In the genomic region with DNA sequence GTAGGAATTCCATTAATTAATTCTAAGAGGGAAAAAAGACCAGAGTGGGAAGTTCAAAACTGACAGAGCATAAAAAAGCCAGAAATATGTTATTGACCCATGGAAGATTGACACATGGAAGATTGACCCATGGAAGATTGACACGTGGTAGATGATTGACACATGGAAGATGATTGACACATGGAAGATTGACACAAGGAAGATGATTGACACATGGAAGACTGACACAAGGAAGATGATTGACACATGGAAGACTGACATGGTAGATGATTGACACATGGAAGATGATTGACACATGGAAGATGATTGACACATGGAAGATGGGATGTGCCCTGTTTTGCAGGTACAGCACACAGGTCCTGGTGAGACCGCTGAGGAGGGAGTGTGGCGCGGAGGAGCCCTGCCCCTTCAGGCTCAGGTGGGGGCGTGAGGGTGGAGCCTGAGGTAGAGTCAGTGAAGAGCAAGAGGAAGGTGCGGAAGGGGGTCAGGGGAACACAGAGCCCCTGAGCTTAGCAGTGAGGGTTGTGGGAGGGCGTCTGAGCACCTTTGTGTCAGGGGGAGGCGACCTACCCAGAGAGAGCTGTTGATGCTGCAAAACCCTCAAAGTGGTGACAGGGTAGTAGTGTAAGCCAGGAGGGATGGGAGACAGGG, we compare ENCODE assay signal across 17 cellular contexts. TPM values are rescaled to one million over a fixed set of nuclear protein-coding genes. Genes with fewer than 3 reads are reported as not detected.
"Had no signal": no experiment of that assay in that cellular context is flagged by ENCODE, and none has a peak within 500 bp of the region (broad histone marks: within the 10 kb centered on the region; RNA-seq: fewer than 3 reads in every experiment).

No MANE protein-coding gene starts in this region.

- H3K36me3 Mint-ChIP-seq: stimulated activated effector memory CD8-positive, alpha-beta T cell treated with anti-CD3 and anti-CD28 coated beads, Interleukin-12 subunit alpha, Interleukin-12 subunit beta, amount 100 ng/mL, for 72 hours had no signal

- H3K27ac ChIP-seq: epithelial cell of prostate, gastroesophageal sphincter, lower lobe of right lung, neutrophil, right atrium auricular region, tibial artery had no signal

- H3K4me1 ChIP-seq: gastroesophageal sphincter, lower lobe of right lung, right atrium auricular region, tibial artery had no signal

- H3K9me3 ChIP-seq: breast epithelium, gastroesophageal sphincter, lower lobe of right lung, neutrophil, tibial artery had no signal

- H3K9me3 Mint-ChIP-seq: activated B cell treated with CpG ODN at 0.5 μM for 24 hours; activated T-cell treated with anti-CD3 and anti-CD28 coated beads, Interleukin-2, amount 50 U/mL, for 4 hours had no signal

- ATAC-seq: gastroesophageal sphincter had no signal

- H3K4me3 ChIP-seq: breast epithelium, gastroesophageal sphincter, lower lobe of right lung, right atrium auricular region, tibial artery had no signal

- H3K4me3 Mint-ChIP-seq: activated B cell treated with CpG ODN at 0.5 μM for 24 hours; activated T-cell treated with anti-CD3 and anti-CD28 coated beads, Interleukin-2, amount 50 U/mL, for 4 hours; stimulated activated effector memory CD8-positive, alpha-beta T cell treated with anti-CD3 and anti-CD28 coated beads, Interleukin-12 subunit alpha, Interleukin-12 subunit beta, amount 100 ng/mL, for 72 hours had no signal

- H3K4me1 Mint-ChIP-seq: activated B cell treated with CpG ODN at 0.5 μM for 24 hours had no signal

- H3K27ac Mint-ChIP-seq: activated B cell treated with CpG ODN at 0.5 μM for 24 hours; stimulated activated effector memory CD8-positive, alpha-beta T cell treated with anti-CD3 and anti-CD28 coated beads, Interleukin-12 subunit alpha, Interleukin-12 subunit beta, amount 100 ng/mL, for 72 hours had no signal

- H3K36me3 ChIP-seq: breast epithelium, gastroesophageal sphincter, lower lobe of right lung, neutrophil, right atrium auricular region, tibial artery had no signal

- DNase-seq: activated B cell treated with CpG ODN at 0.5 μM for 24 hours; activated CD4-positive, alpha-beta T cell treated with anti-CD3 and anti-CD28 coated beads, Interleukin-2, amount 50 U/mL, for 1 hour; activated gamma-delta T cell treated with Interleukin-2 at 50 U/mL for 16 hours; activated T-cell treated with anti-CD3 and anti-CD28 coated beads, Interleukin-2, amount 50 U/mL, for 4 hours; lower lobe of right lung; midbrain; small intestine; T-helper 1 cell had no signal

- H3K27me3 ChIP-seq: right atrium auricular region had no signal

RNA-seq across cellular contexts. Expression of a gene that starts 33.4 kb away (rescaled TPM):
- total RNA-seq: activated B cell treated with CpG ODN at 0.5 μM for 24 hours; activated T-cell treated with anti-CD3 and anti-CD28 coated beads, Interleukin-2, amount 50 U/mL, for 4 hours; aorta; breast epithelium; kidney epithelial cell; lower lobe of right lung; right atrium auricular region had no signal
- polyA plus RNA-seq: aorta had no signal
